In the genomic region with DNA sequence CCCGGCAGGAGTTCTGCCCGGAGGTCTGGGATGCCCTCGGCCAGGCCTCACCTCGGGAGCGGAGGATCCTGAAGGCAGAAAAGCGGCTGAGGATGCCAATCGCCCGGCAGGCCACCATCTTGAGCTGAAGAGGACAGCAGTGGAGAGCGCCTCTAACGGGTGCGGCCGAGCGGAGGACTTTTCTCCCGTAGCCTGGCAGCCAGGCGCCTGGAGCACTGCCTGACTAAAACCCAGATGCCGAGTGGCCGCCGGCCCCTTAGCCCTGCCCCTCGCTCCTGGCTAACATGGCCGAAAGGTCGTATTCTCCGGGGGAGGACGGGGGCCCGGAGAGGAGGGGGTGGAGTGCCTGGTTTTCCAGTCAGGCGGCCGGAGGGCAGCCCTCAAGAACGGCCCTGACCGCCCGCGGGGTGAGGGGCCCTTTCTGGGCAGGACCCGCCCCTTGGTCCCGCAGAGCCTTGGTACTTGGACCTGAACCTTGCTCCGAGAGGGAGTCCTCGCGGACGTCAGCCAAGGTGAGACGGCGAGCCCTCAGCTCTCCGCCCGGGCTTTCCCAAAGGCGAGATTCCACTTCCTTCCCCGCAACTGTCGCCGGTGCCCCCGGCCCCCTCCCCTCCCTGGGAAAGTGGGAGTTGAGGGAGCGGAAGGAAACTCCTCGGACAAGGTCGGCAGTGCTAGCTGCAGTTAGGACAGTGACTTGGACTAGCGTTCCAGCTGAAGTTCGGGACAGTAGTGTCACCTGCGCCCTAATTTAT, we compare ENCODE assay signal across 8 cellular contexts. TPM values are rescaled to one million over a fixed set of nuclear protein-coding genes. Genes with fewer than 3 reads are reported as not detected.
DNase-seq lines count a peak whose midpoint lies in the region; ATAC-seq and TF ChIP-seq lines count a peak whose summit lies in the region.

TSS of gene HADHA (minus strand) at position 154 of the 752 bp plus-strand sequence. CDS start at position 118, 36 bp downstream.
TSS of gene HADHB (plus strand) at position 461 of the 752 bp plus-strand sequence. CDS start 9,316 bp downstream, outside the sequence.

- peak; percentile 90 for DNase-seq in AG08396 (ENCODE audit: low spot score)
- peak; percentile 84 for DNase-seq in NCI-H2227 treated with DMSO at 0.1 percent for 48 hours (lab: John Stamatoyannopoulos, UW)
- peak; percentile 88 for DNase-seq in activated B cell treated with CpG ODN at 0.5 μM for 24 hours
- peak in 60 of 61 donors; percentile 74 to 98 (median 92) for DNase-seq in caudate nucleus (lab: John Stamatoyannopoulos, UW)
- peak; percentile 86 for DNase-seq in iris pigment epithelial cell (ENCODE audit: low read depth)
- peak; percentile 78 for DNase-seq in stimulated activated CD4-positive, alpha-beta T cell treated with anti-CD3 and anti-CD28 coated beads, Interleukin-12 subunit alpha, Interleukin-12 subunit beta, amount 100 ng/mL, for 4 hours

- no peaks in the 10 kb centered on the region for H3K27me3 Mint-ChIP-seq in activated B cell treated with CpG ODN at 0.5 μM for 24 hours

- peak within 1 kb of the TSS; percentile 100 for H3K27ac Mint-ChIP-seq in activated B cell treated with CpG ODN at 0.5 μM for 24 hours

- ATAC-seq in GM18873 (IDR thresholded peaks at IDR 0.05; ENCODE audit: low FRiP score, unreplicated experiment) = peak; percentile 48
- peak; percentile 59 for ATAC-seq in HG03139 (IDR thresholded peaks at IDR 0.05; ENCODE audit: unreplicated experiment)
- ATAC-seq in activated B cell treated with CpG ODN at 0.5 μM for 24 hours (ENCODE audit: low read depth) = peak; percentile 84

- H3K4me1 Mint-ChIP-seq in activated B cell treated with CpG ODN at 0.5 μM for 24 hours = peaks cover 73% of the 10 kb centered on the region

- no peak for TF ChIP-seq CTCF in activated B cell treated with CpG ODN at 0.5 μM for 24 hours (IDR thresholded peaks at IDR 0.05)

- peak within 1 kb of the TSS; percentile 99 for H3K27ac ChIP-seq in caudate nucleus (ENCODE audit: low read depth, low read length)

- CTCF ChIA-PET in activated B cell treated with CpG ODN at 0.5 μM for 24 hours (lab: Charles Lee) = interaction anchor here (1.1 to 1.4 kb wide), 3 partner anchors 55 to 253 kb away, joined by 3 to 4 read pairs (median 4); no protein-coding TSS in a partner anchor

- POLR2A ChIA-PET in activated B cell treated with CpG ODN at 0.5 μM for 24 hours (lab: Charles Lee) = interaction anchor here (0.7 to 5.4 kb wide), 10 partner anchors 25 to 1362 kb away, joined by 3 to 43 read pairs (median 6); partner anchors contain the start of genes ADGRF3, ASXL2, RAB10 and SELENOI

- no peaks in the 10 kb centered on the region for H3K9me3 Mint-ChIP-seq in activated B cell treated with CpG ODN at 0.5 μM for 24 hours

- intact Hi-C loops in activated B cell treated with CpG ODN at 0.5 μM for 24 hours (cut with micrococcal nuclease) = loop anchor here (1.0 to 5.0 kb wide), 9 partner anchors 25 to 366 kb away; partner anchors contain the start of gene ASXL2

- peaks cover 24% of the 10 kb centered on the region for H3K36me3 Mint-ChIP-seq in activated B cell treated with CpG ODN at 0.5 μM for 24 hours (ENCODE audit: low read depth)

- peak within 1 kb of the TSS; percentile 97 for H3K4me3 Mint-ChIP-seq in activated B cell treated with CpG ODN at 0.5 μM for 24 hours

RNA-seq across cellular contexts. Expression of gene HADHA, which starts in this region (rescaled TPM):
- 127 and 128 TPM in 2 replicates for total RNA-seq in activated B cell treated with CpG ODN at 0.5 μM for 24 hours

RNA-seq across cellular contexts. Expression of gene HADHB, which starts in this region (rescaled TPM):
- total RNA-seq in activated B cell treated with CpG ODN at 0.5 μM for 24 hours = 62.4 and 65.6 TPM in 2 replicates

Comparison
In these comparisons a context has a peak if more than half of its experiments do, and no peak if none do; other contexts are left out.
1. Peak in every context shown above with its lines: DNase-seq, ATAC-seq and H3K27ac ChIP-seq.